In genomic region chr17:65294184-65294719, GRCh38 we compare ENCODE assay signal across 8 cellular contexts.
DNase-seq lines count a peak whose midpoint lies in the region; ATAC-seq and TF ChIP-seq lines count a peak whose summit lies in the region.

No MANE protein-coding gene starts in this region.

- ATAC-seq in HG02798 (IDR thresholded peaks at IDR 0.05; ENCODE audit: poor library complexity, unreplicated experiment) (peak; percentile 58), left lobe of liver (peak; percentile 97), HG03175 (IDR thresholded peaks at IDR 0.05; ENCODE audit: unreplicated experiment) (no peak)

- H3K4me3 ChIP-seq in DOHH2 (ENCODE audit: low read length) = no peak overlapping the region

- peak; percentile 87 for TF ChIP-seq CTCF in DOHH2 (IDR thresholded peaks at IDR 0.05; ENCODE audit: low read depth, low read length, poor library complexity, severe bottlenecking)

- no peaks in the 10 kb centered on the region for H3K79me2 ChIP-seq in DOHH2 (ENCODE audit: control insufficient read depth, low read length)

- no peak overlapping the region for H3K4me2 ChIP-seq in DOHH2 (ENCODE audit: low read length)

- H4K20me1 ChIP-seq in DOHH2 (ENCODE audit: control insufficient read depth, insufficient read depth, low read depth, low read length) = no peaks in the 10 kb centered on the region

- H3K27ac ChIP-seq in DOHH2 (ENCODE audit: low read depth, low read length) = no peak overlapping the region

- H3K9me3 ChIP-seq in DOHH2 (ENCODE audit: control insufficient read depth, insufficient read depth, low read length) = no peaks in the 10 kb centered on the region

- no peaks in the 10 kb centered on the region for H3K36me3 ChIP-seq in DOHH2 (ENCODE audit: control insufficient read depth, low read length)

- no peaks in the 10 kb centered on the region for H3K9me2 ChIP-seq in DOHH2 (replicated peaks; ENCODE audit: control insufficient read depth, low read length)

- no peaks in the 10 kb centered on the region for H3F3A ChIP-seq in DOHH2 (ENCODE audit: control insufficient read depth, insufficient read depth)

- peaks cover 4% of the 10 kb centered on the region; the same call in 1 of the 2 replicates for H3K27me3 ChIP-seq in DOHH2 (ENCODE audit: control insufficient read depth, low read length)

- DNase-seq in NCI-H2196 treated with DMSO at 0.1 percent for 48 hours (lab: John Stamatoyannopoulos, UW; ENCODE audit: unreplicated experiment) (peak; percentile 29), cerebellum (ENCODE audit: low spot score) (peak; percentile 50), left lobe of liver (ENCODE audit: low spot score) (peak; percentile 52)
- peak; percentile 33 for DNase-seq in activated CD4-positive, alpha-beta T cell treated with anti-CD3 and anti-CD28 coated beads for 1 hour
- peak; percentile 53 for DNase-seq in stimulated activated CD4-positive, alpha-beta T cell treated with anti-CD3 and anti-CD28 coated beads, Interleukin-4, amount 100 ng/mL, for 1 hour

- no peaks in the 10 kb centered on the region for H3K4me1 ChIP-seq in DOHH2 (ENCODE audit: control insufficient read depth, low read length)
